In genomic region chr7:156206174-156206573, GRCh38 we compare ENCODE assay signal across 8 cellular contexts.
"Had no signal": no experiment of that assay in that cellular context is flagged by ENCODE, and none has a peak within 500 bp of the region (broad histone marks: within the 10 kb centered on the region; RNA-seq: fewer than 3 reads in every experiment).

No MANE protein-coding gene starts in this region.

- H3K4me2 ChIP-seq: KMS-11 had no signal

- H3K36me3 Mint-ChIP-seq: IgD-negative memory B cell had no signal

- H3K4me3 ChIP-seq: K562 had no signal

- H3K27me3 Mint-ChIP-seq: IgD-negative memory B cell had no signal

- H3K9ac ChIP-seq: KMS-11 had no signal

- H3K4me1 Mint-ChIP-seq: IgD-negative memory B cell had no signal

- ATAC-seq: HepG2, K562 had no signal

- DNase-seq: IMR-90, KBM-7, KG1 had no signal

- H3K27ac Mint-ChIP-seq: IgD-negative memory B cell had no signal

- H3K27ac ChIP-seq: HL-60, KMS-11 had no signal

- H3K4me3 Mint-ChIP-seq: IgD-negative memory B cell had no signal
